In the genomic region with DNA sequence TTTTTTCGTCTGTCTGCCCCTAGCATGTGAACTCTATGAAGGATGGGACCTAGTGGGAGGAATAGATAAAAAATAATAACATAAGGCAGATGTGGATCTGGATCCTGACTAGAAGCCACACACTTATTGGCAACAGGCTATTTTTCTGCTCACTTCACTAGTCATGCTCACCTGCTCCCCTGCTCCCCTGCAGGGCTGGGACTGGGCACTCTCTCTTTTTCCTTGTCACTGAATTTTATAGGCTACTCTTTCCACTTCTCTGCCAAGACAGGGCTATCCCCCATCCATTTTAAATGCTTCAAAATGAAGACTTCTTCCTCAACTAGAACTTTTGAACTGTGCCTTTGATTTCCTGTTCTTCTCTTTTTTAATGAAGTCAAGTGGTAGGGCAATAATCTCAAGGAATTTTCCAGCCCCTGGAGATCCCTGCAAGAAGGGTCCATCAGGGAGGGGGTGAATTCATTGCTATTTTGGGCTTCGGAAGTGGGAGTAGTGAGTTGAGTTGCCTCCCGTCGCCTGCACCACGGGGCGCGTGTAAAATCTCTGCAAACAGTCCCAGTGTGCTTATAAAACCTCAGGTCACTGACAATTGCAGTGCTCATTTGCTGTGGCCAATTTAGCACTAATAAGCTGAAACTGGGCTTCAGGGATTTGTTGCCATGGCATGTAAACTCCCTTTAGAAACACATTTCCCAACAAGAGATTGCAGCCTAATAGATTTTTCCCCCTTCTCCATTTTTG, we compare ENCODE assay signal across 14 cellular contexts.
DNase-seq lines count a peak whose midpoint lies in the region; ATAC-seq and TF ChIP-seq lines count a peak whose summit lies in the region.
"Had no signal": no experiment of that assay in that cellular context is flagged by ENCODE, and none has a peak within 500 bp of the region (broad histone marks: within the 10 kb centered on the region; RNA-seq: fewer than 3 reads in every experiment).

No MANE protein-coding gene starts in this region.

- intact Hi-C loops in right cardiac atrium (cut with DNase I) = loop anchor here in 1 of 4 donors (5.0 kb wide), 2 partner anchors 123 to 467 kb away; no protein-coding TSS in a partner anchor

- H3K27ac Mint-ChIP-seq in mesothelial cell of epicardium = peak overlapping the region; percentile 85

- H3K27ac ChIP-seq in right cardiac atrium (ENCODE audit: low read length) (no peak overlapping the region), right atrium auricular region (no peak overlapping the region)

- H3K4me3 ChIP-seq in right cardiac atrium (ENCODE audit: low read length) (no peak overlapping the region), right atrium auricular region (no peak overlapping the region)
- H3K4me3 ChIP-seq: mucosa of descending colon had no signal

- peaks cover 35% of the 10 kb centered on the region for H3K4me1 Mint-ChIP-seq in mesothelial cell of epicardium

- no peaks in the 10 kb centered on the region for H3K36me3 Mint-ChIP-seq in mesothelial cell of epicardium

- H3K27me3 ChIP-seq in right cardiac atrium (ENCODE audit: control insufficient read depth, insufficient read depth) (no peaks in the 10 kb centered on the region), right atrium auricular region (no peaks in the 10 kb centered on the region)

- peaks cover 8% of the 10 kb centered on the region for H3K27me3 Mint-ChIP-seq in mesothelial cell of epicardium (ENCODE audit: low read depth)

- DNase-seq in right cardiac atrium (peak in 2 of 3 donors; percentile 51 to 59), right atrium auricular region (ENCODE audit: low spot score) (no peak), SHP77 treated with DMSO at 0.1 percent for 48 hours (lab: John Stamatoyannopoulos, UW) (peak; percentile 19), mesothelial cell of epicardium (ENCODE audit: low spot score in 2 of 2, unreplicated experiment in 2 of 2) (no peak), GM20000 (ENCODE audit: low spot score) (no peak), NK-92 (lab: John Stamatoyannopoulos, UW; ENCODE audit: unreplicated experiment) (no peak), SKM-1 (lab: John Stamatoyannopoulos, UW; ENCODE audit: unreplicated experiment) (no peak), AG08396 (ENCODE audit: low spot score) (no peak)
- DNase-seq: Calu3; cortex of kidney; islet precursor cell; mucosa of descending colon; NCI-H524; stimulated activated naive CD4-positive, alpha-beta T cell had no signal

- H3K9me3 ChIP-seq in right cardiac atrium (ENCODE audit: control insufficient read depth, low read length) = no peaks in the 10 kb centered on the region
- no peaks in the 10 kb centered on the region for H3K9me3 ChIP-seq in right atrium auricular region
- H3K9me3 ChIP-seq: mucosa of descending colon had no signal

- 58% methylated on average over 7 of the region's 7 CpGs for WGBS in right cardiac atrium

- no peak overlapping the region for H3K4me3 Mint-ChIP-seq in mesothelial cell of epicardium

- TF ChIP-seq CTCF in right atrium auricular region (IDR thresholded peaks at IDR 0.05) (no peak), mesothelial cell of epicardium (IDR thresholded peaks at IDR 0.05; ENCODE audit: unreplicated experiment) (no peak), GM20000 (IDR thresholded peaks at IDR 0.05; ENCODE audit: extremely low read depth, missing control alignments) (no peak)

- peak in 1 of 2 donors; percentile 20 for ATAC-seq in right cardiac atrium

- no peaks in the 10 kb centered on the region for H3K9me3 Mint-ChIP-seq in mesothelial cell of epicardium

- H3K36me3 ChIP-seq in right atrium auricular region = no peaks in the 10 kb centered on the region

- peaks cover 2% of the 10 kb centered on the region for H3K4me1 ChIP-seq in right cardiac atrium (ENCODE audit: control insufficient read depth, insufficient read depth, low read length)
- H3K4me1 ChIP-seq in right atrium auricular region = peaks cover 0 to 15% of the 10 kb centered on the region in 2 donors

Comparison
In these comparisons a context has a peak if more than half of its experiments do, and no peak if none do; other contexts are left out.
1. DNase-seq: peak in right cardiac atrium (2 of 3) and SHP77 treated with DMSO at 0.1 percent for 48 hours (single experiment); none in right atrium auricular region (single experiment), mesothelial cell of epicardium (0 of 2), GM20000 (single experiment), NK-92 (single experiment), SKM-1 (single experiment) and AG08396 (single experiment).